Comparison of ENCODE assay signal across 16 cellular contexts in the genomic region with DNA sequence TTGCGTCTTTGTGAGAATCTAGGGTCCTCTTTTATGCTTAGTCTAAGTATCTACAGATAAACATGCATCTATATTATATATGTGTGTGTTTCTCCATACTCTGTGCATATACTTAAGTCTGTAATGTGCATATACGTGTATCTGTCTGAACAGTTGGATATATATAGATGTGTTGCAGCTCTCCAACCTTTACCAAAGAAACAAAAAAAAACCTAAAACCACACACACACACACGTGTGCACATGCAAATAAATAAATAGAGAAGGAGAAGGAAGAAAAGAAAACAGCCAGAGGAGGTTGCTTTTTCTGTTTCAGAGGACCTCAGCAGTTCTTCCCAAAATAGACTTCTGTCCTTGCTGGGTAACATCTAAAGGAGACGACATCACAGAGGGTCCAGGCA.
DNase-seq lines count a peak whose midpoint lies in the region; ATAC-seq and TF ChIP-seq lines count a peak whose summit lies in the region.
"Had no signal": no experiment of that assay in that cellular context is flagged by ENCODE, and none has a peak within 500 bp of the region (broad histone marks: within the 10 kb centered on the region; RNA-seq: fewer than 3 reads in every experiment).

No MANE protein-coding gene starts in this region.

- no peaks in the 10 kb centered on the region for H3K79me2 ChIP-seq in neural cell (replicated peaks; ENCODE audit: insufficient read depth, low read length)

- peak overlapping the region; percentile 88 for H3K27ac ChIP-seq in HL-60 (replicated peaks)
- H3K27ac ChIP-seq in neural cell (ENCODE audit: low read length): peak overlapping the region; percentile 80

- TF ChIP-seq RAD21 in neural cell (conservative IDR thresholded peaks at IDR 0.05): no peak

- H3F3A ChIP-seq in neural cell (ENCODE audit: insufficient read depth, low read length, poor library complexity, severe bottlenecking): no peaks in the 10 kb centered on the region

- H3K9me3 ChIP-seq in neural cell (ENCODE audit: low read length): no peaks in the 10 kb centered on the region

- H4K20me1 ChIP-seq in neural cell (ENCODE audit: insufficient read depth): no peaks in the 10 kb centered on the region

- no peaks in the 10 kb centered on the region for H3K9me2 ChIP-seq in neural cell (ENCODE audit: insufficient read depth, low read length)

- DNase-seq in GM12864 (ENCODE audit: low read depth) (peak; percentile 39), HL-60 (ENCODE audit: low read depth in 1 of 2, low spot score in 1 of 2) (no peak), SK-N-DZ (ENCODE audit: low spot score) (no peak)
- DNase-seq: EL, Kasumi-1, MV-4-11, NCI-H1436, NCI-H2081 treated with DMSO at 0.1 percent for 48 hours, NCI-H524 treated with DMSO at 0.1 percent for 48 hours, PC-3, T-cell had no signal

- H3K9ac ChIP-seq in neural cell (ENCODE audit: low read length): peak overlapping the region; percentile 42

- H3K36me3 ChIP-seq in neural cell (ENCODE audit: insufficient read depth, low read length): no peaks in the 10 kb centered on the region

- no peak for TF ChIP-seq CTCF in GM12864 (IDR thresholded peaks at IDR 0.05; ENCODE audit: low read depth, low read length, missing control alignments)
- no peak for TF ChIP-seq CTCF in HL-60 (IDR thresholded peaks at IDR 0.05; ENCODE audit: insufficient read depth, low read length)
- no peak for TF ChIP-seq CTCF in neural cell (IDR thresholded peaks at IDR 0.05; ENCODE audit: poor library complexity, severe bottlenecking)

- H2AFZ ChIP-seq in neural cell (ENCODE audit: low read depth, low read length): no peak overlapping the region

- H3K4me3 ChIP-seq in GM12864 (ENCODE audit: low read depth, low read length) (no peak overlapping the region), HL-60 (replicated peaks; ENCODE audit: insufficient read depth, low read length) (no peak overlapping the region), neural cell (ENCODE audit: low read length) (peak overlapping the region; percentile 43)

- TF ChIP-seq EP300 in neural cell (conservative IDR thresholded peaks at IDR 0.05; ENCODE audit: poor library complexity, severe bottlenecking): no peak

- no peaks in the 10 kb centered on the region for H3K27me3 ChIP-seq in HL-60 (ENCODE audit: insufficient read depth, poor library complexity, severe bottlenecking)
- no peaks in the 10 kb centered on the region for H3K27me3 ChIP-seq in neural cell (ENCODE audit: insufficient read depth, low read depth, low read length)

- peak overlapping the region; percentile 41 for H3K4me2 ChIP-seq in neural cell (ENCODE audit: low read length)

- ATAC-seq in GM19351 (IDR thresholded peaks at IDR 0.05; ENCODE audit: unreplicated experiment): peak; percentile 61
- no peak for ATAC-seq in HG03565 (IDR thresholded peaks at IDR 0.05; ENCODE audit: unreplicated experiment)
- ATAC-seq in GM19467 (IDR thresholded peaks at IDR 0.05; ENCODE audit: unreplicated experiment): no peak
- ATAC-seq: HepG2, PC-3, T-cell had no signal

TF ChIP-seq in neural cell, 6 proteins besides CTCF, POLR2A, EP300 and RAD21:
- TF ChIP-seq MXI1 (conservative IDR thresholded peaks at IDR 0.05; ENCODE audit: poor library complexity, severe bottlenecking): no peak
- no peak for TF ChIP-seq TAF1 (IDR thresholded peaks at IDR 0.05; ENCODE audit: low read depth)
- TF ChIP-seq POLR2AphosphoS5 (IDR thresholded peaks at IDR 0.05): no peak
- no peak for TF ChIP-seq EZH2 (IDR thresholded peaks at IDR 0.05; ENCODE audit: borderline replicate concordance, insufficient read depth, low read length, poor library complexity, severe bottlenecking)
- no peak for TF ChIP-seq SMC3 (conservative IDR thresholded peaks at IDR 0.05; ENCODE audit: poor library complexity)
- TF ChIP-seq, protein P1, sequence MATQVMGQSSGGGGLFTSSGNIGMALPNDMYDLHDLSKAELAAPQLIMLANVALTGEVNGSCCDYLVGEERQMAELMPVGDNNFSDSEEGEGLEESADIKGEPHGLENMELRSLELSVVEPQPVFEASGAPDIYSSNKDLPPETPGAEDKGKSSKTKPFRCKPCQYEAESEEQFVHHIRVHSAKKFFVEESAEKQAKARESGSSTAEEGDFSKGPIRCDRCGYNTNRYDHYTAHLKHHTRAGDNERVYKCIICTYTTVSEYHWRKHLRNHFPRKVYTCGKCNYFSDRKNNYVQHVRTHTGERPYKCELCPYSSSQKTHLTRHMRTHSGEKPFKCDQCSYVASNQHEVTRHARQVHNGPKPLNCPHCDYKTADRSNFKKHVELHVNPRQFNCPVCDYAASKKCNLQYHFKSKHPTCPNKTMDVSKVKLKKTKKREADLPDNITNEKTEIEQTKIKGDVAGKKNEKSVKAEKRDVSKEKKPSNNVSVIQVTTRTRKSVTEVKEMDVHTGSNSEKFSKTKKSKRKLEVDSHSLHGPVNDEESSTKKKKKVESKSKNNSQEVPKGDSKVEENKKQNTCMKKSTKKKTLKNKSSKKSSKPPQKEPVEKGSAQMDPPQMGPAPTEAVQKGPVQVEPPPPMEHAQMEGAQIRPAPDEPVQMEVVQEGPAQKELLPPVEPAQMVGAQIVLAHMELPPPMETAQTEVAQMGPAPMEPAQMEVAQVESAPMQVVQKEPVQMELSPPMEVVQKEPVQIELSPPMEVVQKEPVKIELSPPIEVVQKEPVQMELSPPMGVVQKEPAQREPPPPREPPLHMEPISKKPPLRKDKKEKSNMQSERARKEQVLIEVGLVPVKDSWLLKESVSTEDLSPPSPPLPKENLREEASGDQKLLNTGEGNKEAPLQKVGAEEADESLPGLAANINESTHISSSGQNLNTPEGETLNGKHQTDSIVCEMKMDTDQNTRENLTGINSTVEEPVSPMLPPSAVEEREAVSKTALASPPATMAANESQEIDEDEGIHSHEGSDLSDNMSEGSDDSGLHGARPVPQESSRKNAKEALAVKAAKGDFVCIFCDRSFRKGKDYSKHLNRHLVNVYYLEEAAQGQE (IDR thresholded peaks at IDR 0.05; ENCODE audit: borderline replicate concordance): no peak
